In the genomic region with DNA sequence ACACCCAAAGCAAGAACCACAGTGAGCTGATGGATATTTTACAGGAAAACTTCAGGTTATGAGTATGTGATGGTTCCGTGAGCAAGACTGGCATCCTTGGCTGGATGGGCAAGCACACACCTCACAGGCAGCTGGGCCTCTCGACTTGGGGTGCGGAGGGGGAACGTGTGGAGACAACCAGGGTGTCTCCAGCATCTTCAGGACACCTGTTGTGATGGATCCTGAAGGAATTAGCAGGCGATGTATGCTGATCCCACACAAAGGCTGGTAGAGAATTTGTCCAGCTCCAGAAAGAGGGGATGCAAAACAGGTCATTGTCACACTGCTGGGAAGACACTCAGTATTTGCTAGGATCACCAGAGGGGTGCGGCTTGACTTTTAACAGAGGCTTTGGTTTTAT, we compare ENCODE assay signal across 20 cellular contexts. TPM values are rescaled to one million over a fixed set of nuclear protein-coding genes. Genes with fewer than 3 reads are reported as not detected.
DNase-seq lines count a peak whose midpoint lies in the region; ATAC-seq, FAIRE-seq and TF ChIP-seq lines count a peak whose summit lies in the region.
"Had no signal": no experiment of that assay in that cellular context is flagged by ENCODE, and none has a peak within 500 bp of the region (broad histone marks: within the 10 kb centered on the region; RNA-seq: fewer than 3 reads in every experiment).

No MANE protein-coding gene starts in this region.

- no peak for TF ChIP-seq POLR2A in GM12892 (IDR thresholded peaks at IDR 0.05; ENCODE audit: low read depth, low read length)

- no peak for FAIRE-seq in GM12892 (lab: Jason Lieb, UNC)
- FAIRE-seq: A549 had no signal

- peaks cover 18 to 39% (median 34%) of the 10 kb centered on the region in 3 donors for H3K4me1 ChIP-seq in skeletal muscle tissue (ENCODE audit: control insufficient read depth in 3 of 3, insufficient read depth in 3 of 3, low read length in 3 of 3)
- H3K4me1 ChIP-seq: A549, ascending aorta, testis had no signal

- no peak overlapping the region for H3K9ac ChIP-seq in skeletal muscle tissue (ENCODE audit: low read depth in 1 of 3, low read length in 3 of 3)

- no peaks in the 10 kb centered on the region for H3K27me3 ChIP-seq in skeletal muscle tissue (ENCODE audit: control insufficient read depth in 3 of 3, insufficient read depth in 3 of 3, low read length in 3 of 3)
- H3K27me3 ChIP-seq: ascending aorta, right atrium auricular region, testis had no signal

- H3K27ac ChIP-seq in skeletal muscle tissue (ENCODE audit: low read depth, low read length): peak overlapping the region; percentile 48
- H3K27ac ChIP-seq: A549, ascending aorta, right atrium auricular region, testis had no signal

- peaks cover 50 to 52% (median 51%) of the 10 kb centered on the region in 3 donors for H3K36me3 ChIP-seq in skeletal muscle tissue (ENCODE audit: control insufficient read depth in 3 of 3, insufficient read depth in 3 of 3, low read length in 3 of 3)

- H3K9me3 ChIP-seq in skeletal muscle tissue (ENCODE audit: control insufficient read depth in 3 of 3, low read length in 3 of 3): no peaks in the 10 kb centered on the region
- H3K9me3 ChIP-seq: A549, ascending aorta, right atrium auricular region, testis had no signal

- H3K9me3 Mint-ChIP-seq in activated CD4-positive, alpha-beta T cell treated with anti-CD3 and anti-CD28 coated beads, Interleukin-2, amount 10 ng/mL, durations not matched to agents 24 days and 14 days: no peaks in the 10 kb centered on the region
- H3K9me3 Mint-ChIP-seq in activated T-helper 17 cell treated with anti-CD3 and anti-CD28 coated beads, Interleukin-2, amount 50 U/mL, for 72 hours: no peaks in the 10 kb centered on the region
- no peaks in the 10 kb centered on the region for H3K9me3 Mint-ChIP-seq in memory B cell
- H3K9me3 Mint-ChIP-seq: activated naive CD4-positive, alpha-beta T cell treated with anti-CD3 and anti-CD28 coated beads for 36 hours had no signal

- peaks cover 9% of the 10 kb centered on the region for H3K4me1 Mint-ChIP-seq in activated CD4-positive, alpha-beta T cell treated with anti-CD3 and anti-CD28 coated beads, Interleukin-2, amount 10 ng/mL, durations not matched to agents 24 days and 14 days
- no peaks in the 10 kb centered on the region for H3K4me1 Mint-ChIP-seq in activated T-helper 17 cell treated with anti-CD3 and anti-CD28 coated beads, Interleukin-2, amount 50 U/mL, for 72 hours
- no peaks in the 10 kb centered on the region for H3K4me1 Mint-ChIP-seq in memory B cell

- H3K4me3 ChIP-seq in skeletal muscle tissue (ENCODE audit: low read length in 3 of 3): no peak overlapping the region
- H3K4me3 ChIP-seq: A549, ascending aorta, right atrium auricular region, testis had no signal

- no peak overlapping the region for H3K4me3 Mint-ChIP-seq in activated CD4-positive, alpha-beta T cell treated with anti-CD3 and anti-CD28 coated beads, Interleukin-2, amount 10 ng/mL, durations not matched to agents 24 days and 14 days
- H3K4me3 Mint-ChIP-seq in activated T-helper 17 cell treated with anti-CD3 and anti-CD28 coated beads, Interleukin-2, amount 50 U/mL, for 72 hours: no peak overlapping the region
- H3K4me3 Mint-ChIP-seq in memory B cell: no peak overlapping the region
- H3K4me3 Mint-ChIP-seq: activated naive CD4-positive, alpha-beta T cell treated with anti-CD3 and anti-CD28 coated beads for 36 hours had no signal

- peak overlapping the region; percentile 7 for H3K27ac Mint-ChIP-seq in activated CD4-positive, alpha-beta T cell treated with anti-CD3 and anti-CD28 coated beads, Interleukin-2, amount 10 ng/mL, durations not matched to agents 24 days and 14 days
- H3K27ac Mint-ChIP-seq in activated T-helper 17 cell treated with anti-CD3 and anti-CD28 coated beads, Interleukin-2, amount 50 U/mL, for 72 hours: peak overlapping the region; percentile 37
- H3K27ac Mint-ChIP-seq in memory B cell: peak overlapping the region; percentile 75
- H3K27ac Mint-ChIP-seq: activated naive CD4-positive, alpha-beta T cell treated with anti-CD3 and anti-CD28 coated beads for 36 hours had no signal

- no peak for ATAC-seq in activated T-helper 17 cell treated with anti-CD3 and anti-CD28 coated beads, Interleukin-2, amount 50 U/mL, for 72 hours (replicated peaks)
- no peak for ATAC-seq in memory B cell (ENCODE audit: low read depth)
- ATAC-seq: A549, SK-N-SH treated with all-trans-retinoic acid at 6 μM for 48 hours had no signal

- intact Hi-C loops in activated CD4-positive, alpha-beta T cell treated with anti-CD3 and anti-CD28 coated beads, Interleukin-2, amount 10 ng/mL, durations not matched to agents 24 days and 14 days (cut with micrococcal nuclease): no loop called here

- H3K27me3 Mint-ChIP-seq in activated CD4-positive, alpha-beta T cell treated with anti-CD3 and anti-CD28 coated beads, Interleukin-2, amount 10 ng/mL, durations not matched to agents 24 days and 14 days: no peaks in the 10 kb centered on the region
- no peaks in the 10 kb centered on the region for H3K27me3 Mint-ChIP-seq in activated T-helper 17 cell treated with anti-CD3 and anti-CD28 coated beads, Interleukin-2, amount 50 U/mL, for 72 hours
- no peaks in the 10 kb centered on the region for H3K27me3 Mint-ChIP-seq in memory B cell

- DNase-seq in activated CD4-positive, alpha-beta T cell treated with anti-CD3 and anti-CD28 coated beads, Interleukin-2, amount 10 ng/mL, durations not matched to agents 24 days and 14 days: no peak
- no peak for DNase-seq in activated CD4-positive, alpha-beta T cell treated with anti-CD3 and anti-CD28 coated beads, Interleukin-2, amount 50 U/mL, for 4 hours
- no peak for DNase-seq in memory B cell (ENCODE audit: low spot score in 2 of 2)
- DNase-seq in activated CD4-positive, CD25-positive, alpha-beta regulatory T cell (lab: John Stamatoyannopoulos, UW): no peak
- no peak for DNase-seq in Kasumi-1 (lab: John Stamatoyannopoulos, UW)
- DNase-seq in GM12892 (ENCODE audit: insufficient read length): no peak
- DNase-seq: activated CD4-positive, alpha-beta T cell treated with anti-CD3 and anti-CD28 coated beads for 48 hours; activated naive CD4-positive, alpha-beta T cell treated with anti-CD3 and anti-CD28 coated beads for 36 hours; cerebellar nuclear complex; effector memory CD4-positive, alpha-beta T cell; glutamatergic neuron; NCI-H1417 treated with DMSO at 0.1 percent for 48 hours; NCI-H526 treated with DMSO at 0.1 percent for 48 hours had no signal

- H3K36me3 Mint-ChIP-seq in activated CD4-positive, alpha-beta T cell treated with anti-CD3 and anti-CD28 coated beads, Interleukin-2, amount 10 ng/mL, durations not matched to agents 24 days and 14 days (ENCODE audit: low read depth): peaks cover 45% of the 10 kb centered on the region
- peaks cover 63% of the 10 kb centered on the region for H3K36me3 Mint-ChIP-seq in activated T-helper 17 cell treated with anti-CD3 and anti-CD28 coated beads, Interleukin-2, amount 50 U/mL, for 72 hours (ENCODE audit: low read depth)
- H3K36me3 Mint-ChIP-seq in memory B cell: peaks cover 30% of the 10 kb centered on the region

RNA-seq across cellular contexts. Expression of gene SECISBP2, which starts 42.7 kb away (rescaled TPM):
- total RNA-seq in activated CD4-positive, alpha-beta T cell treated with anti-CD3 and anti-CD28 coated beads, Interleukin-2, amount 10 ng/mL, durations not matched to agents 24 days and 14 days: 48.6 and 50.7 TPM in 2 replicates
- 10 to 100 TPM; 33.1 to 40.1 TPM for total RNA-seq in activated T-helper 17 cell treated with anti-CD3 and anti-CD28 coated beads, Interleukin-2, amount 50 U/mL, for 72 hours
- total RNA-seq in skeletal muscle tissue: 42.8 TPM
- polyA plus RNA-seq in GM12892 (2012; ENCODE audit: missing spikeins): 36.2 TPM

RNA-seq across cellular contexts. Expression of gene CKS2, which starts 50.0 kb away (rescaled TPM):
- total RNA-seq in activated CD4-positive, alpha-beta T cell treated with anti-CD3 and anti-CD28 coated beads, Interleukin-2, amount 10 ng/mL, durations not matched to agents 24 days and 14 days: 167 and 176 TPM in 2 replicates
- total RNA-seq in activated T-helper 17 cell treated with anti-CD3 and anti-CD28 coated beads, Interleukin-2, amount 50 U/mL, for 72 hours: 100 to 1,000 TPM; 179 to 230 TPM
- total RNA-seq in skeletal muscle tissue: 25.6 TPM
- 339 TPM for polyA plus RNA-seq in GM12892 (2012; ENCODE audit: missing spikeins)
- total RNA-seq: ascending aorta had no signal

Comparison
In these comparisons a context has a peak if more than half of its experiments do, and no peak if none do; other contexts are left out.
1. H3K27ac Mint-ChIP-seq: peak in every context shown above with its lines; median percentile 75 in memory B cell; 37 in activated T-helper 17 cell treated with anti-CD3 and anti-CD28 coated beads, Interleukin-2, amount 50 U/mL, for 72 hours; 7 in activated CD4-positive, alpha-beta T cell treated with anti-CD3 and anti-CD28 coated beads, Interleukin-2, amount 10 ng/mL, durations not matched to agents 24 days and 14 days.